Comparison of ENCODE assay signal across 21 cellular contexts in the genomic region with DNA sequence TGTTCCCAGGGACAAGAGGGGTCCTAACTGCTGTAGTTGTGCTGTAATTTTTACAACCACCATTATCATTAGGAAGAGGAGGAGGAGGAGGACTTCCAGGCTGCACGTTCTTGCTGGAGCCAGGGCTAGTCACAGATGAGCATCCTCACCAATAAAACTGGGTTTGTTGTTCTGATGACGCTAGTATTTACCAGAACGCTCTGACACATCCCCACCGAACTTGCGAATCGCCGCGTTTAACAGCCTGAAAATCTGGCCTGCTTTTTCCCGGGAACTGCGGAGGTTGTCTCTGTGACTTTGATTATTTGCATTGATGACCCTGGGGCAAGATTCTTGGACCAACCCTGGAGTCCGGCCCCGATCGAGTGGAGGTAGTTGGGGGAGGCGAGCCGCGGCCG. TPM values are rescaled to one million over a fixed set of nuclear protein-coding genes. Genes with fewer than 3 reads are reported as not detected.
A peak's percentile ranks its signal among the peaks of the same experiment; 100 is the strongest.
DNase-seq lines count a peak whose midpoint lies in the region; ATAC-seq and TF ChIP-seq lines count a peak whose summit lies in the region.
"Had no signal": no experiment of that assay in that cellular context is flagged by ENCODE, and none has a peak within 500 bp of the region (broad histone marks: within the 10 kb centered on the region; RNA-seq: fewer than 3 reads in every experiment).

No MANE protein-coding gene starts in this region.

- no peak overlapping the region for H3K9ac ChIP-seq in HUES64 (ENCODE audit: low read depth, low read length)

- DNase-seq in Daoy (ENCODE audit: low read depth) (peak; percentile 63), epithelial cell of esophagus (ENCODE audit: low read depth) (peak; percentile 2), lung (ENCODE audit: low spot score) (no peak), midbrain (lab: John Stamatoyannopoulos, UW) (no peak), NCI-H2196 (lab: John Stamatoyannopoulos, UW; ENCODE audit: unreplicated experiment) (no peak)
- DNase-seq: activated CD4-positive, alpha-beta memory T cell treated with anti-CD3 and anti-CD28 coated beads for 36 hours; activated naive CD4-positive, alpha-beta T cell treated with anti-CD3 and anti-CD28 coated beads, Interleukin-2, amount 50 U/mL, for 16 hours; activated T-cell treated with anti-CD3 and anti-CD28 coated beads, Interleukin-2, amount 50 U/mL, for 1 hour; dermis blood vessel endothelial cell; GDM1; KG1; naive thymus-derived CD8-positive, alpha-beta T cell; NCI-H1048; psoas muscle had no signal

- H3K9me3 ChIP-seq in HUES64 (ENCODE audit: insufficient read depth, low read depth, low read length): no peaks in the 10 kb centered on the region
- H3K9me3 ChIP-seq in lung (ENCODE audit: control insufficient read depth in 2 of 2, insufficient read depth in 1 of 2, low read length in 1 of 2): peaks cover 0 to 10% of the 10 kb centered on the region in 2 donors
- H3K9me3 ChIP-seq: psoas muscle had no signal

- ATAC-seq in lung (ENCODE audit: insufficient read depth, low FRiP score) (no peak), HG03159 (IDR thresholded peaks at IDR 0.05; ENCODE audit: unreplicated experiment) (no peak), esophagus mucosa (no peak)
- ATAC-seq: naive thymus-derived CD8-positive, alpha-beta T cell; Panc1; psoas muscle; stimulated activated effector memory CD8-positive, alpha-beta T cell treated with anti-CD3 and anti-CD28 coated beads, Interleukin-12 subunit alpha, Interleukin-12 subunit beta, amount 100 ng/mL, for 72 hours had no signal

- WGBS in HUES64: 2% methylated on average over 17 of the region's 17 CpGs
- WGBS in lung, 2 donors: 1 to 5% methylated on average over 17 of the region's 17 CpGs

- H3K27me3 ChIP-seq in HUES64 (ENCODE audit: insufficient read depth, low read length) (peaks cover 100% of the 10 kb centered on the region), lung (ENCODE audit: control insufficient read depth, insufficient read depth) (peaks cover 8% of the 10 kb centered on the region)

- H3K4me1 ChIP-seq in HUES64 (ENCODE audit: insufficient read depth, low read length) (peaks cover 41% of the 10 kb centered on the region), lung (ENCODE audit: control insufficient read depth in 2 of 2, insufficient read depth in 2 of 2, low read length in 2 of 2) (peaks cover 0 to 4% of the 10 kb centered on the region in 2 donors)
- H3K4me1 ChIP-seq: psoas muscle had no signal

- H3K27ac ChIP-seq in HUES64 (ENCODE audit: low read depth, low read length): no peak overlapping the region
- peak overlapping the region; percentile 50 to 78 for H3K27ac ChIP-seq in lung (ENCODE audit: low read depth in 1 of 2, low read length in 1 of 2)
- H3K27ac ChIP-seq: HL-60, psoas muscle had no signal

- H3K36me3 ChIP-seq in HUES64 (ENCODE audit: insufficient read depth, low read length) (no peaks in the 10 kb centered on the region), lung (ENCODE audit: control insufficient read depth in 2 of 2, insufficient read depth in 2 of 2, low read length in 2 of 2) (peaks cover 0 to 3% of the 10 kb centered on the region in 2 donors)

- H3K4me3 ChIP-seq in HUES64 (ENCODE audit: low read length): peak overlapping the region; percentile 38
- H3K4me3 ChIP-seq in epithelial cell of esophagus (ENCODE audit: low read length): no peak overlapping the region
- H3K4me3 ChIP-seq in lung: no peak overlapping the region
- H3K4me3 ChIP-seq: psoas muscle had no signal

- TF ChIP-seq CTCF in epithelial cell of esophagus (IDR thresholded peaks at IDR 0.05; ENCODE audit: insufficient read depth, low read depth, low read length, missing control alignments) (no peak), lung (IDR thresholded peaks at IDR 0.05; ENCODE audit: control extremely low read depth, extremely low read depth) (no peak)

RNA-seq across cellular contexts. Expression of a gene that starts 10.2 kb away (rescaled TPM):
- 2.9 and 4.5 TPM in 2 replicates for total RNA-seq in Daoy (2014; rRNA removed; shearing (Covaris generic))
- 0.10 TPM for polyA plus RNA-seq in HUES64 (2013, experiment 1 of 2)
- not detected for polyA plus RNA-seq in HUES64 (2013, experiment 2 of 2)
- total RNA-seq in lung (10 to 100 TPM; 20.8 to 39.7 TPM), esophagus mucosa (0.48 TPM)
- 1 to 10 TPM; 5.6 to 7.1 TPM for polyA plus RNA-seq in lung
- total RNA-seq: activated CD4-positive, alpha-beta memory T cell treated with anti-CD3 and anti-CD28 coated beads for 36 hours; dermis blood vessel endothelial cell; lung microvascular endothelial cell; naive thymus-derived CD8-positive, alpha-beta T cell had no signal
- polyA plus RNA-seq: naive thymus-derived CD8-positive, alpha-beta T cell; psoas muscle had no signal

Comparison
In these comparisons a context has a peak if more than half of its experiments do, and no peak if none do; other contexts are left out.
1. DNase-seq: peak in Daoy (single experiment) and epithelial cell of esophagus (single experiment); none in lung (single experiment), midbrain (single experiment) and NCI-H2196 (single experiment).